Comparison of ENCODE assay signal across 8 cellular contexts in genomic region chr4:113394730-113395530, GRCh38.
A peak's percentile ranks its signal among the peaks of the same experiment; 100 is the strongest.
DNase-seq lines count a peak whose midpoint lies in the region; ATAC-seq, FAIRE-seq and TF ChIP-seq lines count a peak whose summit lies in the region.

No MANE protein-coding gene starts in this region.

- H3K4me1 ChIP-seq in Panc1 (ENCODE audit: control insufficient read depth, insufficient read depth, low read length) (peaks cover 3% of the 10 kb centered on the region; the same call in 1 of the 2 replicates), gastroesophageal sphincter (peaks cover 0 to 27% (median 4%) of the 10 kb centered on the region in 3 donors), trophoblast cell (ENCODE audit: control insufficient read depth in 1 of 2, insufficient read depth in 2 of 2, low read length in 2 of 2) (peaks cover 8 to 9% of the 10 kb centered on the region in 2 experiments)

- peak; percentile 82 for FAIRE-seq in H54 (lab: Jason Lieb, UNC)

- intact Hi-C loops in Panc1 (cut with micrococcal nuclease; ENCODE audit: unreplicated experiment) (loop anchor here (2.0 to 10.0 kb wide), 3 partner anchors 367 to 990 kb away; partner anchors contain the start of gene CAMK2D), posterior vena cava (cut with DNase I) (loop anchor here (10.0 kb wide), 3 partner anchors 60 to 680 kb away; partner anchors contain the start of gene CAMK2D (in 2 of the 2))

- H3K9me3 ChIP-seq in Panc1 (ENCODE audit: control insufficient read depth, insufficient read depth, low read depth, low read length) (no peaks in the 10 kb centered on the region), gastroesophageal sphincter (no peaks in the 10 kb centered on the region), trophoblast cell (ENCODE audit: insufficient read depth, low read depth, low read length) (no peaks in the 10 kb centered on the region)

- no peak overlapping the region for H3K18ac ChIP-seq in trophoblast cell (ENCODE audit: low read length)

- H3K23ac ChIP-seq in trophoblast cell (ENCODE audit: low read length) = no peak overlapping the region

- no peak overlapping the region for H3K9ac ChIP-seq in trophoblast cell (ENCODE audit: low read length)

- H3K4me3 ChIP-seq in GM06990 (replicated peaks; ENCODE audit: low read depth, low read length) (no peak overlapping the region), Panc1 (ENCODE audit: low read depth in 2 of 2, low read length in 2 of 2) (no peak overlapping the region), gastroesophageal sphincter (no peak overlapping the region), trophoblast cell (ENCODE audit: low read depth, low read length) (no peak overlapping the region)

- no peak overlapping the region for H2BK5ac ChIP-seq in trophoblast cell (ENCODE audit: low read depth, low read length, poor library complexity)

- H3K36me3 ChIP-seq in GM06990 (ENCODE audit: control insufficient read depth, insufficient read depth, low read length) = no peaks in the 10 kb centered on the region
- H3K36me3 ChIP-seq in Panc1 (ENCODE audit: control insufficient read depth, insufficient read depth, low read length) = no peaks in the 10 kb centered on the region
- H3K36me3 ChIP-seq in gastroesophageal sphincter = no peaks in the 10 kb centered on the region
- no peaks in the 10 kb centered on the region for H3K36me3 ChIP-seq in trophoblast cell (ENCODE audit: control insufficient read depth in 1 of 2, insufficient read depth in 2 of 2, low read length in 2 of 2)

- H3K4me2 ChIP-seq in trophoblast cell (ENCODE audit: low read length) = no peak overlapping the region

- TF ChIP-seq POLR2A in H54 (IDR thresholded peaks at IDR 0.05; ENCODE audit: low read depth, low read length) (no peak), gastroesophageal sphincter (IDR thresholded peaks at IDR 0.05) (no peak)

- in situ Hi-C loops in Panc1 (cut with HindIII; ENCODE audit: low pct_unique_long_range_greater_than_20kb, low sequenced_read_pairs) = no loop called here

- H3K14ac ChIP-seq in trophoblast cell (ENCODE audit: low read length) = no peak overlapping the region

- 40 to 48% methylated on average over 9 to 11 of the region's 11 CpGs for WGBS in gastroesophageal sphincter (ENCODE audit: low coverage in 1 of 2), 2 donors
- WGBS in trophoblast cell (ENCODE audit: extremely low coverage, insufficient coverage, insufficient read length) = no CpG with 5 or more reads among the region's 11 CpGs

- H3K27ac ChIP-seq in Panc1 (ENCODE audit: low read length) (peak overlapping the region; percentile 61; the same call in 1 of the 2 replicates), gastroesophageal sphincter (peak overlapping the region in 2 of 4 donors; percentile 22 to 43), trophoblast cell (ENCODE audit: low read depth, low read length) (no peak overlapping the region)

- TF ChIP-seq CTCF in GM06990 (IDR thresholded peaks at IDR 0.05; ENCODE audit: insufficient read depth, low read length, poor library complexity, severe bottlenecking) (peak; percentile 53), Panc1 (IDR thresholded peaks at IDR 0.05) (peak; percentile 72), gastroesophageal sphincter (IDR thresholded peaks at IDR 0.05) (peak; percentile 79 to 96 (median 90))

- no peak overlapping the region for H4K8ac ChIP-seq in trophoblast cell (ENCODE audit: low read depth, low read length)

- no peak overlapping the region for H2BK12ac ChIP-seq in trophoblast cell (ENCODE audit: low read length)

- no peaks in the 10 kb centered on the region for H3K27me3 ChIP-seq in GM06990 (replicated peaks; ENCODE audit: control insufficient read depth, insufficient read depth, low read length)
- no peaks in the 10 kb centered on the region for H3K27me3 ChIP-seq in Panc1 (ENCODE audit: control insufficient read depth, insufficient read depth, low read length)
- no peaks in the 10 kb centered on the region for H3K27me3 ChIP-seq in gastroesophageal sphincter
- H3K27me3 ChIP-seq in trophoblast cell (ENCODE audit: insufficient read depth, low read length) = no peaks in the 10 kb centered on the region

- H2AK5ac ChIP-seq in trophoblast cell (ENCODE audit: low read length) = no peak overlapping the region

- POLR2A ChIA-PET in Panc1 (lab: Charles Lee) = no interaction called here

- H2AFZ ChIP-seq in trophoblast cell (ENCODE audit: insufficient read depth, low read length, poor library complexity) = no peak overlapping the region

- H3K4ac ChIP-seq in trophoblast cell (ENCODE audit: low read depth, low read length) = no peak overlapping the region

- no TSS peak for BruUV-seq in Panc1 (replicated peaks; lab: Mats Ljungman, UMichigan)

- no peaks in the 10 kb centered on the region for H3K79me2 ChIP-seq in trophoblast cell (ENCODE audit: control insufficient read depth, insufficient read depth, low read length, poor library complexity)

- H3K79me1 ChIP-seq in trophoblast cell (ENCODE audit: low read length) = peaks cover 6% of the 10 kb centered on the region

- peak; percentile 100 for ATAC-seq in Panc1
- peak; percentile 86 for ATAC-seq in gastroesophageal sphincter

- H4K12ac ChIP-seq in trophoblast cell (ENCODE audit: low read depth, low read length) = no peak overlapping the region

- no peak for TF ChIP-seq EP300 in gastroesophageal sphincter (IDR thresholded peaks at IDR 0.05)

- no peak overlapping the region for H2BK120ac ChIP-seq in trophoblast cell (ENCODE audit: insufficient read depth, low read length, poor library complexity)

- DNase-seq in GM06990 (ENCODE audit: extremely low read depth, insufficient read length) (peak; percentile 34), H54 (ENCODE audit: insufficient read length, low spot score) (peak; percentile 15), LHCN-M2 (ENCODE audit: low read depth) (peak; percentile 89), Panc1 (ENCODE audit: low read depth, low spot score) (peak; percentile 77), trophoblast cell (peak; percentile 48 to 95), posterior vena cava (ENCODE audit: low spot score) (no peak)
- DNase-seq in activated effector memory CD4-positive, alpha-beta T cell treated with Interleukin-2 at 50 U/mL for 16 hours = peak; percentile 2

- no peak overlapping the region for H4K91ac ChIP-seq in trophoblast cell (ENCODE audit: low read depth, low read length)

- CTCF ChIA-PET in Panc1 (lab: Charles Lee) = interaction anchor here (0.7 to 1.6 kb wide), 3 partner anchors 73 to 993 kb away, joined by 3 to 5 read pairs (median 3); no protein-coding TSS in a partner anchor
